In genomic region chr5:88542786-88543185, GRCh38 we compare ENCODE assay signal across 32 cellular contexts.
"Had no signal": no experiment of that assay in that cellular context is flagged by ENCODE, and none has a peak within 500 bp of the region (broad histone marks: within the 10 kb centered on the region; RNA-seq: fewer than 3 reads in every experiment).

No MANE protein-coding gene starts in this region.

- H3K9me3 Mint-ChIP-seq: immature natural killer cell; naive thymus-derived CD8-positive, alpha-beta T cell; nephron; neural crest cell; stimulated activated naive B cell treated with anti-CD40 and anti-IgM and Interleukin-4, amounts not matched to agents 10 μg/mL and 1 μg/mL and 100 μg/mL, for 72 hours had no signal

- DNase-seq: immature natural killer cell; kidney; left colon; left lung; lower lobe of right lung; mammary epithelial cell; mesenchymal stem cell; naive thymus-derived CD8-positive, alpha-beta T cell; nucleus accumbens; pancreas; posterior cingulate gyrus; retina; right cardiac atrium; stimulated activated CD4-positive, alpha-beta T cell treated with anti-CD3 and anti-CD28 coated beads, Interleukin-12 subunit alpha, Interleukin-12 subunit beta, amount 100 ng/mL, for 4 hours; stimulated activated CD4-positive, alpha-beta T cell treated with anti-CD3 and anti-CD28 coated beads, Interleukin-15, amount 100 ng/mL, for 24 hours; stimulated activated CD4-positive, alpha-beta T cell treated with anti-CD3 and anti-CD28 coated beads, Interleukin-2, amount 100 ng/mL, for 24 hours; stimulated activated CD4-positive, alpha-beta T cell treated with anti-CD3 and anti-CD28 coated beads, Interleukin-4, amount 100 ng/mL, for 1 hour; stimulated activated naive B cell treated with anti-CD40 and anti-IgM and Interleukin-4, amounts not matched to agents 10 μg/mL and 1 μg/mL and 100 μg/mL, for 72 hours; stimulated activated naive CD8-positive, alpha-beta T cell treated with anti-CD3 and anti-CD28 coated beads, Interleukin-15, Interleukin-2, amounts not matched to agents 100 U/mL and 50 U/mL, for 24 hours; stomach; tibial artery; trophoblast cell; upper lobe of right lung had no signal

- ATAC-seq: left colon; left lung; lower lobe of right lung; naive thymus-derived CD8-positive, alpha-beta T cell; pancreas; right cardiac atrium; sciatic nerve; stimulated activated naive B cell treated with anti-CD40 and anti-IgM and Interleukin-4, amounts not matched to agents 10 μg/mL and 1 μg/mL and 100 μg/mL, for 72 hours; stimulated activated naive CD8-positive, alpha-beta T cell treated with anti-CD3 and anti-CD28 coated beads, Interleukin-15, Interleukin-2, amounts not matched to agents 100 U/mL and 50 U/mL, for 24 hours; upper lobe of right lung had no signal

- H3K27ac Mint-ChIP-seq: immature natural killer cell; naive thymus-derived CD8-positive, alpha-beta T cell; nephron; stimulated activated naive B cell treated with anti-CD40 and anti-IgM and Interleukin-4, amounts not matched to agents 10 μg/mL and 1 μg/mL and 100 μg/mL, for 72 hours had no signal

- H3K4me3 Mint-ChIP-seq: immature natural killer cell; naive thymus-derived CD8-positive, alpha-beta T cell; nephron; neural crest cell; stimulated activated naive B cell treated with anti-CD40 and anti-IgM and Interleukin-4, amounts not matched to agents 10 μg/mL and 1 μg/mL and 100 μg/mL, for 72 hours had no signal

- H3K27ac ChIP-seq: left lung, lower lobe of right lung, pancreas, prostate gland, skin epidermis, stomach, suprapubic skin, thoracic aorta, tibial artery, upper lobe of right lung had no signal

- H3K27me3 ChIP-seq: left lung, stomach, suprapubic skin, tibial artery, upper lobe of right lung had no signal

- FAIRE-seq: islet of Langerhans, kidney, pancreas, urothelium cell line had no signal

- H3K4me1 Mint-ChIP-seq: immature natural killer cell; naive thymus-derived CD8-positive, alpha-beta T cell; nephron; stimulated activated naive B cell treated with anti-CD40 and anti-IgM and Interleukin-4, amounts not matched to agents 10 μg/mL and 1 μg/mL and 100 μg/mL, for 72 hours had no signal

- H3K9me3 ChIP-seq: left lung, lower lobe of right lung, pancreas, prostate gland, stomach, suprapubic skin, thoracic aorta, tibial artery, upper lobe of right lung had no signal

- H3K4me3 ChIP-seq: left lung, lower lobe of right lung, pancreas, prostate gland, skin epidermis, stomach, suprapubic skin, thoracic aorta, tibial artery, upper lobe of right lung had no signal

- H3K36me3 ChIP-seq: left lung, lower lobe of right lung, pancreas, prostate gland, stomach, suprapubic skin, thoracic aorta, tibial artery, upper lobe of right lung had no signal

- H3K4me1 ChIP-seq: left lung, lower lobe of right lung, pancreas, prostate gland, stomach, suprapubic skin, tibial artery, upper lobe of right lung had no signal

- H3K36me3 Mint-ChIP-seq: immature natural killer cell; stimulated activated naive B cell treated with anti-CD40 and anti-IgM and Interleukin-4, amounts not matched to agents 10 μg/mL and 1 μg/mL and 100 μg/mL, for 72 hours had no signal
